8 cellular contexts compared by ENCODE assay signal in the genomic region with DNA sequence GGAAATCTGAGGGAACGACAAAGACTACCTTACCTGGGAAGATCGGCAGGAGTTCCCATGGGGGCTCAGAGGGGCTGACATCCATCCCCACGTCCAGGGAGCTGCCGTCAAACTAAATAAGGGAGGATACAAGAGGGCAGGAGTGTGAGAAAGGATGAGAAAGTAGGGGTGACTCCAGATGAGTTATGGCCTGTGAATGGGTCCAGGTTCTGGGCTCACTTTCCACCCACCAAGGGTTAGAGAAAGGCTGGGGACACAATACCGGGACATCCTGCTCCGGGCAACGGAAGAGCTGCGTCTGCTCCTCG. TPM values are rescaled to one million over a fixed set of nuclear protein-coding genes. Genes with fewer than 3 reads are reported as not detected.
A peak's percentile ranks its signal among the peaks of the same experiment; 100 is the strongest.
DNase-seq lines count a peak whose midpoint lies in the region; ATAC-seq and TF ChIP-seq lines count a peak whose summit lies in the region.

No MANE protein-coding gene starts in this region.

- ATAC-seq in DND-41 (ENCODE audit: insufficient read depth, low read depth) (no peak), RWPE2 (ENCODE audit: low read depth) (no peak)

- H3K14ac ChIP-seq in trophoblast cell (ENCODE audit: low read length), result peak overlapping the region; percentile 19

- peaks cover 13% of the 10 kb centered on the region for H3K79me1 ChIP-seq in trophoblast cell (ENCODE audit: low read length)

- peak overlapping the region; percentile 82 to 91; a peak in 3 of 4 replicates for H3K4me3 ChIP-seq in DND-41 (ENCODE audit: low read depth in 1 of 2, low read length in 2 of 2)
- H3K4me3 ChIP-seq in RWPE2 (ENCODE audit: severe bottlenecking), result peak overlapping the region; percentile 78
- H3K4me3 ChIP-seq in esophagus squamous epithelium, result peak overlapping the region; percentile 61 to 95 (median 84)
- H3K4me3 ChIP-seq in trophoblast cell (ENCODE audit: low read depth, low read length), result peak overlapping the region; percentile 93

- DNase-seq in DND-41 (no peak), RWPE2 (ENCODE audit: low spot score) (no peak), esophagus squamous epithelium (lab: John Stamatoyannopoulos, UW) (no peak), trophoblast cell (no peak), AG08396 (ENCODE audit: low spot score) (no peak), NCI-H2196 treated with DMSO at 0.1 percent for 48 hours (lab: John Stamatoyannopoulos, UW; ENCODE audit: unreplicated experiment) (no peak), KG1 (lab: John Stamatoyannopoulos, UW) (no peak)
- DNase-seq in stimulated activated CD4-positive, alpha-beta T cell treated with anti-CD3 and anti-CD28 coated beads, Interleukin-4, amount 100 ng/mL, for 24 hours, result no peak

- no peak for TF ChIP-seq POLR2A in esophagus squamous epithelium (IDR thresholded peaks at IDR 0.05)

- TF ChIP-seq CTCF in DND-41 (IDR thresholded peaks at IDR 0.05; ENCODE audit: borderline replicate concordance, extremely low read depth, low read length, poor library complexity, severe bottlenecking) (no peak), RWPE2 (IDR thresholded peaks at IDR 0.05; ENCODE audit: poor library complexity, severe bottlenecking) (no peak), esophagus squamous epithelium (IDR thresholded peaks at IDR 0.05) (no peak)

- intact Hi-C loops in esophagus squamous epithelium (cut with DNase I), result no loop called here

- H3K79me2 ChIP-seq in DND-41 (ENCODE audit: insufficient read depth, low read length) (peaks cover 42% of the 10 kb centered on the region), trophoblast cell (ENCODE audit: control insufficient read depth, insufficient read depth, low read length, poor library complexity) (peaks cover 10% of the 10 kb centered on the region)

- H3K4ac ChIP-seq in trophoblast cell (ENCODE audit: low read depth, low read length), result peak overlapping the region; percentile 44

- H3K36me3 ChIP-seq in DND-41 (ENCODE audit: insufficient read depth, low read length) (peaks cover 44% of the 10 kb centered on the region), RWPE2 (ENCODE audit: low read depth) (peaks cover 29% of the 10 kb centered on the region), esophagus squamous epithelium (peaks cover 0 to 45% (median 29%) of the 10 kb centered on the region in 3 donors), trophoblast cell (ENCODE audit: control insufficient read depth in 1 of 2, insufficient read depth in 2 of 2, low read length in 2 of 2) (peaks cover 3 to 19% of the 10 kb centered on the region in 2 experiments)

- H2AFZ ChIP-seq in DND-41 (ENCODE audit: low read depth, low read length) (peak overlapping the region; percentile 94), trophoblast cell (ENCODE audit: insufficient read depth, low read length, poor library complexity) (peak overlapping the region; percentile 68)

- H3K27ac ChIP-seq in DND-41 (ENCODE audit: low read length) (peak overlapping the region; percentile 97), RWPE2 (ENCODE audit: poor library complexity, severe bottlenecking) (peak overlapping the region; percentile 30), esophagus squamous epithelium (peak overlapping the region; percentile 83 to 98 (median 92)), trophoblast cell (ENCODE audit: low read depth, low read length) (no peak overlapping the region)

- H3K9ac ChIP-seq in DND-41 (ENCODE audit: low read depth, low read length) (peak overlapping the region; percentile 89), trophoblast cell (ENCODE audit: low read length) (peak overlapping the region; percentile 45)

- H4K8ac ChIP-seq in trophoblast cell (ENCODE audit: low read depth, low read length), result no peak overlapping the region

- no peak overlapping the region for H4K12ac ChIP-seq in trophoblast cell (ENCODE audit: low read depth, low read length)

- H3K4me2 ChIP-seq in DND-41 (ENCODE audit: insufficient read depth, low read length), result peak overlapping the region; percentile 78
- peak overlapping the region; percentile 78 for H3K4me2 ChIP-seq in trophoblast cell (ENCODE audit: low read length)

- H2BK5ac ChIP-seq in trophoblast cell (ENCODE audit: low read depth, low read length, poor library complexity), result no peak overlapping the region

- no peak overlapping the region for H2BK12ac ChIP-seq in trophoblast cell (ENCODE audit: low read length)

- H4K20me1 ChIP-seq in DND-41 (ENCODE audit: insufficient read depth, low read length), result no peaks in the 10 kb centered on the region

- H2AK5ac ChIP-seq in trophoblast cell (ENCODE audit: low read length), result no peak overlapping the region

- H3K4me1 ChIP-seq in DND-41 (ENCODE audit: insufficient read depth, low read length) (peaks cover 40% of the 10 kb centered on the region), RWPE2 (ENCODE audit: insufficient read depth, poor library complexity, severe bottlenecking) (no peaks in the 10 kb centered on the region), esophagus squamous epithelium (peaks cover 28 to 73% (median 28%) of the 10 kb centered on the region in 3 donors), trophoblast cell (ENCODE audit: control insufficient read depth in 1 of 2, insufficient read depth in 2 of 2, low read length in 2 of 2) (peaks cover 18% of the 10 kb centered on the region in 2 experiments)

- no peak overlapping the region for H2BK120ac ChIP-seq in trophoblast cell (ENCODE audit: insufficient read depth, low read length, poor library complexity)

- H3K27me3 ChIP-seq in DND-41 (ENCODE audit: insufficient read depth, low read length, poor library complexity) (no peaks in the 10 kb centered on the region), RWPE2 (ENCODE audit: insufficient read depth, poor library complexity, severe bottlenecking) (no peaks in the 10 kb centered on the region), esophagus squamous epithelium (no peaks in the 10 kb centered on the region), trophoblast cell (ENCODE audit: insufficient read depth, low read length) (no peaks in the 10 kb centered on the region)

- H3K23ac ChIP-seq in trophoblast cell (ENCODE audit: low read length), result no peak overlapping the region

- no peaks in the 10 kb centered on the region for H3K9me3 ChIP-seq in DND-41 (ENCODE audit: insufficient read depth, low read length, severe bottlenecking)
- H3K9me3 ChIP-seq in RWPE2 (ENCODE audit: severe bottlenecking), result no peaks in the 10 kb centered on the region
- no peaks in the 10 kb centered on the region for H3K9me3 ChIP-seq in esophagus squamous epithelium
- no peaks in the 10 kb centered on the region for H3K9me3 ChIP-seq in trophoblast cell (ENCODE audit: insufficient read depth, low read depth, low read length)

- no peak overlapping the region for H4K91ac ChIP-seq in trophoblast cell (ENCODE audit: low read depth, low read length)

- no peak overlapping the region for H3K18ac ChIP-seq in trophoblast cell (ENCODE audit: low read length)

- WGBS in esophagus squamous epithelium, 2 donors, result 7 to 18% methylated on average over 4 to 9 of the region's 9 CpGs
- no CpG with 5 or more reads among the region's 9 CpGs for WGBS in trophoblast cell (ENCODE audit: extremely low coverage, insufficient coverage, insufficient read length)

RNA-seq across cellular contexts. Expression of gene ATF6B, which starts 0.7 kb away (rescaled TPM):
- 10 to 100 TPM; 27.3 to 45.4 (median 30.0) TPM for total RNA-seq in esophagus squamous epithelium
- 52.6 and 54.2 TPM in 2 replicates for polyA plus RNA-seq in trophoblast cell (2013)

RNA-seq across cellular contexts. Expression of gene FKBPL, which starts 2.7 kb away (rescaled TPM):
- 10 to 100 TPM in 1 of 4 donors, 1 to 10 TPM in 3; 5.9 to 16.7 (median 6.8) TPM for total RNA-seq in esophagus squamous epithelium
- 9.9 and 10.1 TPM in 2 replicates for polyA plus RNA-seq in trophoblast cell (2013)

RNA-seq across cellular contexts. Expression of gene TNXB, which starts 18.2 kb away (rescaled TPM):
- 100 to 1,000 TPM in 1 of 4 donors, 10 to 100 TPM in 3; 10.5 to 102 (median 31.0) TPM for total RNA-seq in esophagus squamous epithelium
- polyA plus RNA-seq in trophoblast cell (2013), result 2.3 and 2.4 TPM in 2 replicates

RNA-seq across cellular contexts. Expression of gene PRRT1, which starts 24.4 kb away (rescaled TPM):
- under 1 TPM in 3 of 4 donors, not detected in 1; 0.35 to 0.87 (median 0.57) TPM for total RNA-seq in esophagus squamous epithelium
- polyA plus RNA-seq in trophoblast cell (2013), result 1.1 and 1.2 TPM in 2 replicates

RNA-seq across cellular contexts. Expression of gene PPT2, which starts 26.6 kb away (rescaled TPM):
- 100 to 1,000 TPM in 1 of 4 donors, 10 to 100 TPM in 3; 17.3 to 133 (median 23.7) TPM for total RNA-seq in esophagus squamous epithelium
- polyA plus RNA-seq in trophoblast cell (2013), result 39.7 and 44.5 TPM in 2 replicates
